Comparison of ENCODE assay signal across 13 cellular contexts in genomic region chr11:7663531-7663930, GRCh38. TPM values are rescaled to one million over a fixed set of nuclear protein-coding genes. Genes with fewer than 3 reads are reported as not detected.
"Had no signal": no experiment of that assay in that cellular context is flagged by ENCODE, and none has a peak within 500 bp of the region (broad histone marks: within the 10 kb centered on the region; RNA-seq: fewer than 3 reads in every experiment).

No MANE protein-coding gene starts in this region.

RNA-seq across cellular contexts. Expression of gene OVCH2, which starts 42.7 kb away (rescaled TPM):
- total RNA-seq: activated B cell treated with CpG ODN at 0.5 μM for 24 hours; activated CD4-positive, alpha-beta memory T cell treated with anti-CD3 and anti-CD28 coated beads for 36 hours; activated CD4-positive, alpha-beta memory T cell treated with anti-CD3 and anti-CD28 coated beads, Interleukin-2, amount 10 ng/mL, durations not matched to agents 7 days and 5 days; activated CD4-positive, alpha-beta T cell treated with anti-CD3 and anti-CD28 coated beads for 36 hours; activated CD4-positive, alpha-beta T cell treated with anti-CD3 and anti-CD28 coated beads, Interleukin-2, amount 10 ng/mL, durations not matched to agents 24 days and 14 days; activated CD4-positive, alpha-beta T cell treated with anti-CD3 and anti-CD28 coated beads, Interleukin-2, amount 10 ng/mL, durations not matched to agents 7 days and 5 days; activated CD8-positive, alpha-beta memory T cell treated with anti-CD3 and anti-CD28 coated beads for 36 hours; activated CD8-positive, alpha-beta memory T cell treated with anti-CD3 and anti-CD28 coated beads, Interleukin-2, amount 10 ng/mL, durations not matched to agents 7 days and 5 days; activated CD8-positive, alpha-beta T cell treated with anti-CD3 and anti-CD28 coated beads for 36 hours; activated CD8-positive, alpha-beta T cell treated with anti-CD3 and anti-CD28 coated beads, Interleukin-2, amount 10 ng/mL, durations not matched to agents 7 days and 5 days; T-helper 1 cell treated with Interleukin-12 subunit alpha and Interleukin-12 subunit beta and Interleukin-4 antibody, amounts not matched to agents 30 ng/mL and 1 ng/mL, for 36 hours; T-helper 17 cell; T-helper 2 cell treated with Interferon-gamma antibody and Interleukin-4, amounts not matched to agents 100 ng/mL and 5 ng/mL, for 36 hours had no signal
